In the genomic region with DNA sequence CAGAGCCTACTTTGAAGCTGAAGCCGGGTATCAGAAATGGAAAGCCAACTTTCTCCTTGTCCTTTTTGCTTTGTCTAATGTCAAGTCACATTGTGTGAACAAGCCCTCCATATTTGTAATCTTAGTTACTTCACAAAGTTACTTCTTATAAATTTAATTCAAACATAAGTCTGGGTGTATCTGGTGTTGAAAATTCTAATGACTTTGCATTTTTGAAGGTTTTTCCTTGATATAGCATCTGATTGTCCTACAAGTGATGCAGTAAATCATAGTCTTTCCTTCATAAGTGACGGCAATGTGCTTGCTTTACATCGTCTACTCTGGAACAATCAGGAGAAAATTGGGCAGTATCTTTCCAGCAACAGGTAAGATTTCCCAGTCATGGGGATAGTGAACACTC, we compare ENCODE assay signal across 37 cellular contexts. TPM values are rescaled to one million over a fixed set of nuclear protein-coding genes. Genes with fewer than 3 reads are reported as not detected.
"Had no signal": no experiment of that assay in that cellular context is flagged by ENCODE, and none has a peak within 500 bp of the region (broad histone marks: within the 10 kb centered on the region; RNA-seq: fewer than 3 reads in every experiment).

No MANE protein-coding gene starts in this region.

- H3K36me3 Mint-ChIP-seq: activated naive CD4-positive, alpha-beta T cell treated with anti-CD3 and anti-CD28 coated beads, Interleukin-2, amount 10 ng/mL, durations not matched to agents 7 days and 5 days had no signal

- H3K4me1 ChIP-seq: ascending aorta had no signal

- H3K4me1 Mint-ChIP-seq: activated B cell treated with CpG ODN at 0.5 μM for 24 hours; activated CD4-positive, alpha-beta T cell treated with anti-CD3 and anti-CD28 coated beads, Interleukin-2, amount 10 ng/mL, durations not matched to agents 24 days and 14 days; activated naive CD4-positive, alpha-beta T cell treated with anti-CD3 and anti-CD28 coated beads, Interleukin-2, amount 10 ng/mL, durations not matched to agents 7 days and 5 days; activated naive CD4-positive, alpha-beta T cell treated with anti-CD3 and anti-CD28 coated beads, Interleukin-2, amount 50 U/mL, for 24 hours; activated naive CD8-positive, alpha-beta T cell treated with anti-CD3 and anti-CD28 coated beads, Interleukin-2, amount 10 ng/mL, durations not matched to agents 7 days and 5 days; brain; central memory CD8-positive, alpha-beta T cell had no signal

- ATAC-seq: activated CD8-positive, alpha-beta T cell treated with anti-CD3 and anti-CD28 coated beads for 36 hours; activated naive CD8-positive, alpha-beta T cell treated with anti-CD3 and anti-CD28 coated beads, Interleukin-2, amount 50 U/mL, for 24 hours had no signal

- H3K27ac ChIP-seq: ascending aorta, cardiac muscle cell, VCaP had no signal

- DNase-seq: activated B cell treated with CpG ODN at 0.5 μM for 24 hours; activated CD4-positive, alpha-beta memory T cell treated with anti-CD3 and anti-CD28 coated beads for 36 hours; activated CD4-positive, alpha-beta T cell treated with anti-CD3 and anti-CD28 coated beads for 4 hours; activated CD4-positive, alpha-beta T cell treated with anti-CD3 and anti-CD28 coated beads, Interleukin-2, amount 10 ng/mL, durations not matched to agents 24 days and 14 days; activated CD4-positive, alpha-beta T cell treated with anti-CD3 and anti-CD28 coated beads, Interleukin-2, amount 50 U/mL, for 1 hour; activated CD4-positive, alpha-beta T cell treated with anti-CD3 and anti-CD28 coated beads, Interleukin-2, amount 50 U/mL, for 4 hours; activated CD4-positive, CD25-positive, alpha-beta regulatory T cell treated with anti-CD3 and anti-CD28 coated beads, Interleukin-2, amount 50 U/mL, for 72 hours; activated CD8-positive, alpha-beta memory T cell treated with anti-CD3 and anti-CD28 coated beads, Interleukin-2, amount 50 U/mL, for 4 hours; activated CD8-positive, alpha-beta T cell treated with anti-CD3 and anti-CD28 coated beads for 36 hours; activated effector memory CD4-positive, alpha-beta T cell treated with Interleukin-2 at 50 U/mL for 16 hours; activated gamma-delta T cell; activated naive CD4-positive, alpha-beta T cell treated with anti-CD3 and anti-CD28 coated beads, Interleukin-2, amount 10 ng/mL, durations not matched to agents 7 days and 5 days; activated naive CD4-positive, alpha-beta T cell treated with Interleukin-2 at 50 U/mL for 16 hours; activated naive CD8-positive, alpha-beta T cell treated with anti-CD3 and anti-CD28 coated beads, Interleukin-2, amount 10 ng/mL, durations not matched to agents 7 days and 5 days; activated naive CD8-positive, alpha-beta T cell treated with anti-CD3 and anti-CD28 coated beads, Interleukin-2, amount 50 U/mL, for 24 hours; activated T-cell treated with anti-CD3 and anti-CD28 coated beads for 4 hours; activated T-cell treated with anti-CD3 and anti-CD28 coated beads, Interleukin-2, amount 50 U/mL, for 1 hour; activated T-cell treated with anti-CD3 and anti-CD28 coated beads, Interleukin-2, amount 50 U/mL, for 48 hours; amygdala; anterior cingulate cortex; caudate nucleus; cerebellar nuclear complex; T-helper 1 cell; T-helper 2 cell; T-helper 9 cell had no signal

- H3K27me3 ChIP-seq: ascending aorta, cardiac muscle cell had no signal

- H3K27ac Mint-ChIP-seq: activated B cell treated with CpG ODN at 0.5 μM for 24 hours; activated CD4-positive, alpha-beta memory T cell treated with anti-CD3 and anti-CD28 coated beads for 36 hours; activated CD4-positive, alpha-beta T cell treated with anti-CD3 and anti-CD28 coated beads, Interleukin-2, amount 10 ng/mL, durations not matched to agents 24 days and 14 days; activated CD8-positive, alpha-beta T cell treated with anti-CD3 and anti-CD28 coated beads for 36 hours; activated naive CD4-positive, alpha-beta T cell treated with anti-CD3 and anti-CD28 coated beads, Interleukin-2, amount 10 ng/mL, durations not matched to agents 7 days and 5 days; activated naive CD4-positive, alpha-beta T cell treated with anti-CD3 and anti-CD28 coated beads, Interleukin-2, amount 50 U/mL, for 24 hours; activated naive CD8-positive, alpha-beta T cell; activated naive CD8-positive, alpha-beta T cell treated with anti-CD3 and anti-CD28 coated beads, Interleukin-2, amount 10 ng/mL, durations not matched to agents 7 days and 5 days; activated naive CD8-positive, alpha-beta T cell treated with anti-CD3 and anti-CD28 coated beads, Interleukin-2, amount 50 U/mL, for 24 hours; activated T-helper 2 cell treated with anti-CD3 and anti-CD28 coated beads, Interferon-gamma antibody, Interleukin-2, Interleukin-4, amounts not matched to agents 10 μg/mL and 5 μg/mL and 100 μg/mL, durations not matched to agents 14 hours and 24 hours and 36 hours; brain; T-helper 1 cell treated with Interleukin-12 subunit alpha and Interleukin-12 subunit beta and Interleukin-4 antibody, amounts not matched to agents 30 μg/mL and 1 μg/mL, for 36 hours; T-helper 2 cell treated with Interferon-gamma antibody and Interleukin-4, amounts not matched to agents 5 μg/mL and 100 μg/mL, for 36 hours had no signal

- FAIRE-seq: bronchial epithelial cell, TTC549 had no signal

- H3K27me3 Mint-ChIP-seq: activated B cell treated with CpG ODN at 0.5 μM for 24 hours; activated CD4-positive, alpha-beta memory T cell treated with anti-CD3 and anti-CD28 coated beads for 36 hours; activated CD4-positive, alpha-beta T cell treated with anti-CD3 and anti-CD28 coated beads, Interleukin-2, amount 10 ng/mL, durations not matched to agents 24 days and 14 days; activated CD8-positive, alpha-beta T cell treated with anti-CD3 and anti-CD28 coated beads for 36 hours; activated naive CD4-positive, alpha-beta T cell treated with anti-CD3 and anti-CD28 coated beads, Interleukin-2, amount 10 ng/mL, durations not matched to agents 7 days and 5 days; activated naive CD4-positive, alpha-beta T cell treated with anti-CD3 and anti-CD28 coated beads, Interleukin-2, amount 50 U/mL, for 24 hours; activated naive CD8-positive, alpha-beta T cell; activated naive CD8-positive, alpha-beta T cell treated with anti-CD3 and anti-CD28 coated beads, Interleukin-2, amount 10 ng/mL, durations not matched to agents 7 days and 5 days; activated naive CD8-positive, alpha-beta T cell treated with anti-CD3 and anti-CD28 coated beads, Interleukin-2, amount 50 U/mL, for 24 hours; brain; central memory CD8-positive, alpha-beta T cell had no signal

- H3K4me3 ChIP-seq: ascending aorta, cardiac muscle cell had no signal

- H3K4me3 Mint-ChIP-seq: activated B cell treated with CpG ODN at 0.5 μM for 24 hours; activated CD4-positive, alpha-beta memory T cell treated with anti-CD3 and anti-CD28 coated beads for 36 hours; activated CD4-positive, alpha-beta T cell treated with anti-CD3 and anti-CD28 coated beads, Interleukin-2, amount 10 ng/mL, durations not matched to agents 24 days and 14 days; activated CD8-positive, alpha-beta T cell treated with anti-CD3 and anti-CD28 coated beads for 36 hours; activated naive CD4-positive, alpha-beta T cell treated with anti-CD3 and anti-CD28 coated beads, Interleukin-2, amount 10 ng/mL, durations not matched to agents 7 days and 5 days; activated naive CD4-positive, alpha-beta T cell treated with anti-CD3 and anti-CD28 coated beads, Interleukin-2, amount 50 U/mL, for 24 hours; activated naive CD8-positive, alpha-beta T cell; activated naive CD8-positive, alpha-beta T cell treated with anti-CD3 and anti-CD28 coated beads, Interleukin-2, amount 10 ng/mL, durations not matched to agents 7 days and 5 days; activated naive CD8-positive, alpha-beta T cell treated with anti-CD3 and anti-CD28 coated beads, Interleukin-2, amount 50 U/mL, for 24 hours; brain; central memory CD8-positive, alpha-beta T cell; T-helper 1 cell treated with Interleukin-12 subunit alpha and Interleukin-12 subunit beta and Interleukin-4 antibody, amounts not matched to agents 30 μg/mL and 1 μg/mL, for 36 hours; T-helper 2 cell treated with Interferon-gamma antibody and Interleukin-4, amounts not matched to agents 5 μg/mL and 100 μg/mL, for 36 hours had no signal

- H3K9me3 Mint-ChIP-seq: activated B cell treated with CpG ODN at 0.5 μM for 24 hours; activated CD4-positive, alpha-beta memory T cell treated with anti-CD3 and anti-CD28 coated beads for 36 hours; activated CD4-positive, alpha-beta T cell treated with anti-CD3 and anti-CD28 coated beads, Interleukin-2, amount 10 ng/mL, durations not matched to agents 24 days and 14 days; activated CD8-positive, alpha-beta T cell treated with anti-CD3 and anti-CD28 coated beads for 36 hours; activated naive CD4-positive, alpha-beta T cell treated with anti-CD3 and anti-CD28 coated beads, Interleukin-2, amount 10 ng/mL, durations not matched to agents 7 days and 5 days; activated naive CD4-positive, alpha-beta T cell treated with anti-CD3 and anti-CD28 coated beads, Interleukin-2, amount 50 U/mL, for 24 hours; activated naive CD8-positive, alpha-beta T cell treated with anti-CD3 and anti-CD28 coated beads, Interleukin-2, amount 10 ng/mL, durations not matched to agents 7 days and 5 days; activated naive CD8-positive, alpha-beta T cell treated with anti-CD3 and anti-CD28 coated beads, Interleukin-2, amount 50 U/mL, for 24 hours; activated T-helper 2 cell treated with anti-CD3 and anti-CD28 coated beads, Interferon-gamma antibody, Interleukin-2, Interleukin-4, amounts not matched to agents 10 μg/mL and 5 μg/mL and 100 μg/mL, durations not matched to agents 14 hours and 24 hours and 36 hours; brain; central memory CD8-positive, alpha-beta T cell; T-helper 1 cell treated with Interleukin-12 subunit alpha and Interleukin-12 subunit beta and Interleukin-4 antibody, amounts not matched to agents 30 μg/mL and 1 μg/mL, for 36 hours; T-helper 2 cell treated with Interferon-gamma antibody and Interleukin-4, amounts not matched to agents 5 μg/mL and 100 μg/mL, for 36 hours had no signal

- H3K9me3 ChIP-seq: ascending aorta had no signal

RNA-seq across cellular contexts. Expression of a gene that starts 36.9 kb away (rescaled TPM):
- total RNA-seq: ascending aorta, bronchial epithelial cell, cardiac muscle cell had no signal

RNA-seq across cellular contexts. Expression of a gene that starts 53.7 kb away (rescaled TPM):
- total RNA-seq: bronchial epithelial cell, cardiac muscle cell had no signal
